ENCODE assay signal across 21 cellular contexts in genomic region chr1:88398338-88398737, GRCh38.
"Had no signal": no experiment of that assay in that cellular context is flagged by ENCODE, and none has a peak within 500 bp of the region (broad histone marks: within the 10 kb centered on the region; RNA-seq: fewer than 3 reads in every experiment).

No MANE protein-coding gene starts in this region.

- DNase-seq: activated CD4-positive, alpha-beta T cell treated with anti-CD3 and anti-CD28 coated beads, Interleukin-2, amount 50 U/mL, for 4 hours; activated CD8-positive, alpha-beta memory T cell treated with anti-CD3 and anti-CD28 coated beads, Interleukin-2, amount 50 U/mL, for 48 hours; activated naive CD4-positive, alpha-beta T cell; activated T-cell treated with anti-CD3 and anti-CD28 coated beads, Interleukin-2, amount 50 U/mL, for 4 hours; adrenal gland; colonic mucosa; dorsolateral prefrontal cortex; left ventricle myocardium superior; ovary; psoas muscle; stimulated activated CD4-positive, alpha-beta T cell treated with anti-CD3 and anti-CD28 coated beads, Interleukin-4, amount 100 ng/mL, for 24 hours; substantia nigra; T-helper 9 cell; thyroid gland had no signal

- H3K9me3 Mint-ChIP-seq: activated T-helper 2 cell treated with anti-CD3 and anti-CD28 coated beads, Interferon-gamma antibody, Interleukin-2, Interleukin-4, amounts not matched to agents 10 μg/mL and 5 μg/mL and 100 μg/mL, durations not matched to agents 14 hours and 24 hours and 36 hours had no signal

- H3K27me3 ChIP-seq: adrenal gland, colonic mucosa, dorsolateral prefrontal cortex, neutrophil, ovary, thyroid gland had no signal

- H3K4me1 ChIP-seq: adrenal gland, colonic mucosa, psoas muscle, thyroid gland had no signal

- H3K27ac ChIP-seq: adrenal gland, colonic mucosa, dorsolateral prefrontal cortex, neutrophil, ovary, psoas muscle, thyroid gland had no signal

- H3K27me3 Mint-ChIP-seq: natural killer cell treated with Interleukin-12 subunit alpha and Interleukin-12 subunit beta and Interleukin-15 and Interleukin-18, amount 100 ng/mL, for 72 hours; stimulated activated naive CD8-positive, alpha-beta T cell treated with anti-CD3 and anti-CD28 coated beads, Interleukin-15, Interleukin-2, amounts not matched to agents 100 ng/mL and 50 ng/mL, for 24 hours had no signal

- ATAC-seq: activated T-cell treated with anti-CD3 and anti-CD28 coated beads, Interleukin-2, amount 50 U/mL, for 4 hours; left ventricle myocardium superior; psoas muscle; right cardiac atrium; WTC11 had no signal

- H3K4me3 Mint-ChIP-seq: activated naive CD8-positive, alpha-beta T cell; activated T-cell treated with anti-CD3 and anti-CD28 coated beads, Interleukin-2, amount 50 U/mL, for 4 hours; natural killer cell treated with Interleukin-12 subunit alpha and Interleukin-12 subunit beta and Interleukin-15 and Interleukin-18, amount 100 ng/mL, for 72 hours; stimulated activated naive CD8-positive, alpha-beta T cell treated with anti-CD3 and anti-CD28 coated beads, Interleukin-15, Interleukin-2, amounts not matched to agents 100 ng/mL and 50 ng/mL, for 24 hours; WTC11 had no signal

- H3K36me3 Mint-ChIP-seq: activated naive CD8-positive, alpha-beta T cell; natural killer cell treated with Interleukin-12 subunit alpha and Interleukin-12 subunit beta and Interleukin-15 and Interleukin-18, amount 100 ng/mL, for 72 hours; WTC11 had no signal

- H3K36me3 ChIP-seq: adrenal gland, colonic mucosa, neutrophil, ovary, thyroid gland had no signal

- H3K9me3 ChIP-seq: adrenal gland, colonic mucosa, neutrophil, ovary, psoas muscle, thyroid gland had no signal

- H3K4me3 ChIP-seq: adrenal gland, colonic mucosa, dorsolateral prefrontal cortex, ovary, psoas muscle, thyroid gland had no signal

- H3K27ac Mint-ChIP-seq: activated naive CD8-positive, alpha-beta T cell; activated T-helper 2 cell treated with anti-CD3 and anti-CD28 coated beads, Interferon-gamma antibody, Interleukin-2, Interleukin-4, amounts not matched to agents 10 μg/mL and 5 μg/mL and 100 μg/mL, durations not matched to agents 14 hours and 24 hours and 36 hours; natural killer cell treated with Interleukin-12 subunit alpha and Interleukin-12 subunit beta and Interleukin-15 and Interleukin-18, amount 100 ng/mL, for 72 hours; stimulated activated naive CD8-positive, alpha-beta T cell treated with anti-CD3 and anti-CD28 coated beads, Interleukin-15, Interleukin-2, amounts not matched to agents 100 ng/mL and 50 ng/mL, for 24 hours; WTC11 had no signal
